24 cellular contexts compared by ENCODE assay signal in genomic region chr2:182229288-182229687, GRCh38.
A peak's percentile ranks its signal among the peaks of the same experiment; 100 is the strongest.
DNase-seq lines count a peak whose midpoint lies in the region; TF ChIP-seq lines count a peak whose summit lies in the region.
"Had no signal": no experiment of that assay in that cellular context is flagged by ENCODE, and none has a peak within 500 bp of the region (broad histone marks: within the 10 kb centered on the region; RNA-seq: fewer than 3 reads in every experiment).

No MANE protein-coding gene starts in this region.

- DNase-seq in EH (ENCODE audit: low read depth) (peak; percentile 47), NCI-H226 (peak; percentile 9), dermis blood vessel endothelial cell (peak; percentile 38), kidney tubule cell (ENCODE audit: low spot score) (peak; percentile 79), erythroblast (lab: John Stamatoyannopoulos, UW) (no peak), SHP77 treated with DMSO at 0.1 percent for 48 hours (lab: John Stamatoyannopoulos, UW) (no peak), progenitor cell of endocrine pancreas (ENCODE audit: low spot score, unreplicated experiment) (no peak), hippocampal formation (lab: John Stamatoyannopoulos, UW) (no peak)
- DNase-seq: activated CD4-positive, alpha-beta T cell treated with anti-CD3 and anti-CD28 coated beads, Interleukin-2, amount 10 ng/mL, durations not matched to agents 24 days and 14 days; CD4-positive, alpha-beta memory T cell; cortex of kidney; DMS53; H7; Kasumi-1; left cardiac atrium; natural killer cell; NCI-H1105; NCI-H2107; NCI-H510A treated with DMSO at 0.1 percent for 48 hours; ovary; Right ventricle myocardium superior; sigmoid colon had no signal

- TF ChIP-seq CTCF in progenitor cell of endocrine pancreas (IDR thresholded peaks at IDR 0.05; ENCODE audit: unreplicated experiment) = no peak

- H3K4me1 Mint-ChIP-seq in progenitor cell of endocrine pancreas (ENCODE audit: low read depth) = peaks cover 2% of the 10 kb centered on the region
- H3K4me1 Mint-ChIP-seq: activated CD4-positive, alpha-beta T cell treated with anti-CD3 and anti-CD28 coated beads, Interleukin-2, amount 10 ng/mL, durations not matched to agents 24 days and 14 days; brain; CD4-positive, alpha-beta memory T cell; natural killer cell had no signal

- no peaks in the 10 kb centered on the region for H3K27me3 Mint-ChIP-seq in progenitor cell of endocrine pancreas
- H3K27me3 Mint-ChIP-seq: brain had no signal

- no peaks in the 10 kb centered on the region for H3K36me3 Mint-ChIP-seq in progenitor cell of endocrine pancreas (ENCODE audit: insufficient read depth)
- H3K36me3 Mint-ChIP-seq: activated naive CD8-positive, alpha-beta T cell; brain; CD4-positive, alpha-beta memory T cell; natural killer cell had no signal

- no peak for TF ChIP-seq POLR2A in erythroblast (IDR thresholded peaks at IDR 0.05; ENCODE audit: low read length)

- no peak overlapping the region for H3K4me3 Mint-ChIP-seq in progenitor cell of endocrine pancreas (ENCODE audit: low read depth)
- H3K4me3 Mint-ChIP-seq: activated CD4-positive, alpha-beta T cell treated with anti-CD3 and anti-CD28 coated beads, Interleukin-2, amount 10 ng/mL, durations not matched to agents 24 days and 14 days; activated naive CD8-positive, alpha-beta T cell; brain; CD4-positive, alpha-beta memory T cell; natural killer cell had no signal

- no peak overlapping the region for H3K27ac Mint-ChIP-seq in progenitor cell of endocrine pancreas
- H3K27ac Mint-ChIP-seq: activated CD4-positive, alpha-beta T cell treated with anti-CD3 and anti-CD28 coated beads, Interleukin-2, amount 10 ng/mL, durations not matched to agents 24 days and 14 days; activated naive CD8-positive, alpha-beta T cell; brain; CD4-positive, alpha-beta memory T cell; natural killer cell had no signal

- H3K9me3 Mint-ChIP-seq in progenitor cell of endocrine pancreas (ENCODE audit: low read depth) = no peaks in the 10 kb centered on the region
- H3K9me3 Mint-ChIP-seq: activated CD4-positive, alpha-beta T cell treated with anti-CD3 and anti-CD28 coated beads, Interleukin-2, amount 10 ng/mL, durations not matched to agents 24 days and 14 days; CD4-positive, alpha-beta memory T cell; natural killer cell had no signal

Comparison
In these comparisons a context has a peak if more than half of its experiments do, and no peak if none do; other contexts are left out.
1. DNase-seq: peak in EH (single experiment), NCI-H226 (single experiment), dermis blood vessel endothelial cell (single experiment) and kidney tubule cell (single experiment); none in erythroblast (0 of 2), SHP77 treated with DMSO at 0.1 percent for 48 hours (single experiment), progenitor cell of endocrine pancreas (single experiment) and hippocampal formation (0 of 2).